In genomic region chr22:26660961-26661578, GRCh38 we compare ENCODE assay signal across 15 cellular contexts. TPM values are rescaled to one million over a fixed set of nuclear protein-coding genes. Genes with fewer than 3 reads are reported as not detected.
DNase-seq lines count a peak whose midpoint lies in the region; ATAC-seq and TF ChIP-seq lines count a peak whose summit lies in the region.
"Had no signal": no experiment of that assay in that cellular context is flagged by ENCODE, and none has a peak within 500 bp of the region (broad histone marks: within the 10 kb centered on the region; RNA-seq: fewer than 3 reads in every experiment).

No MANE protein-coding gene starts in this region.

- ATAC-seq in upper lobe of right lung = no peak
- no peak for ATAC-seq in heart left ventricle
- ATAC-seq: left lobe of liver had no signal

- H3K36me3 ChIP-seq in neuron (ENCODE audit: insufficient read depth, low read length) = peaks cover 25% of the 10 kb centered on the region
- H3K36me3 ChIP-seq in upper lobe of right lung = no peaks in the 10 kb centered on the region
- no peaks in the 10 kb centered on the region for H3K36me3 ChIP-seq in heart left ventricle
- H3K36me3 ChIP-seq: upper lobe of left lung had no signal

- no peak overlapping the region for H2AFZ ChIP-seq in neuron (ENCODE audit: low read depth, low read length)
- H2AFZ ChIP-seq: GM23248 had no signal

- TF ChIP-seq POLR2A in heart left ventricle (IDR thresholded peaks at IDR 0.05) = no peak

- TF ChIP-seq CTCF in upper lobe of right lung (IDR thresholded peaks at IDR 0.05) (no peak), heart left ventricle (IDR thresholded peaks at IDR 0.05) (no peak)

- peak; percentile 28 for DNase-seq in NCI-H510A treated with DMSO at 0.1 percent for 48 hours (lab: John Stamatoyannopoulos, UW)
- DNase-seq in NCI-H510A (lab: John Stamatoyannopoulos, UW) = no peak
- DNase-seq in activated T-helper 1 cell treated with anti-CD3 and anti-CD28 coated beads, Interleukin-12 subunit alpha, Interleukin-12 subunit beta, Interleukin-2, Interleukin-4 antibody, amounts not matched to agents 30 ng/mL and 10 ng/mL and 1 ng/mL, durations not matched to agents 14 hours and 24 hours and 36 hours (ENCODE audit: low spot score) = no peak
- no peak for DNase-seq in AG08395 (ENCODE audit: low spot score)
- no peak for DNase-seq in upper lobe of right lung
- no peak for DNase-seq in heart left ventricle
- DNase-seq: DND-41, GM23248, NCI-H187 treated with DMSO at 0.1 percent for 48 hours, nephron progenitor cell, upper lobe of left lung had no signal

- H3K27me3 ChIP-seq in neuron (ENCODE audit: insufficient read depth, low read length) (no peaks in the 10 kb centered on the region), upper lobe of right lung (peaks cover 34% of the 10 kb centered on the region), heart left ventricle (peaks cover 20 to 70% (median 36%) of the 10 kb centered on the region in 9 donors)

- intact Hi-C loops in activated T-helper 1 cell treated with anti-CD3 and anti-CD28 coated beads, Interleukin-12 subunit alpha, Interleukin-12 subunit beta, Interleukin-2, Interleukin-4 antibody, amounts not matched to agents 30 ng/mL and 10 ng/mL and 1 ng/mL, durations not matched to agents 14 hours and 24 hours and 36 hours (cut with micrococcal nuclease) = loop anchor here (10.0 kb wide), 1 partner anchor 906 kb away; no protein-coding TSS in a partner anchor
- intact Hi-C loops in upper lobe of right lung (cut with DNase I) (no loop called here), heart left ventricle (cut with DNase I) (loop anchor here in 2 of 10 donors (10.0 kb wide), 2 partner anchors 266 to 296 kb away; no protein-coding TSS in a partner anchor)

- peaks cover 2% of the 10 kb centered on the region for H3K36me3 Mint-ChIP-seq in IgD-negative memory B cell
- H3K36me3 Mint-ChIP-seq in activated T-helper 1 cell treated with anti-CD3 and anti-CD28 coated beads, Interleukin-12 subunit alpha, Interleukin-12 subunit beta, Interleukin-2, Interleukin-4 antibody, amounts not matched to agents 30 ng/mL and 10 ng/mL and 1 ng/mL, durations not matched to agents 14 hours and 24 hours and 36 hours (ENCODE audit: low read depth) = peaks cover 29% of the 10 kb centered on the region

- H3K4me1 ChIP-seq in neuron (ENCODE audit: insufficient read depth, low read length) (peaks cover 46% of the 10 kb centered on the region), upper lobe of right lung (peaks cover 21% of the 10 kb centered on the region), heart left ventricle (peaks cover 3 to 32% (median 21%) of the 10 kb centered on the region in 12 donors)

- H3K4me3 ChIP-seq in neuron (ENCODE audit: low read length) (peak overlapping the region; percentile 31), upper lobe of right lung (no peak overlapping the region), heart left ventricle (no peak overlapping the region)
- H3K4me3 ChIP-seq: GM23248, upper lobe of left lung had no signal

- peak overlapping the region in 2 of 3 donors; percentile 34 to 39 for H3K27ac Mint-ChIP-seq in IgD-negative memory B cell
- peak overlapping the region; percentile 27 for H3K27ac Mint-ChIP-seq in activated T-helper 1 cell treated with anti-CD3 and anti-CD28 coated beads, Interleukin-12 subunit alpha, Interleukin-12 subunit beta, Interleukin-2, Interleukin-4 antibody, amounts not matched to agents 30 ng/mL and 10 ng/mL and 1 ng/mL, durations not matched to agents 14 hours and 24 hours and 36 hours
- H3K27ac Mint-ChIP-seq: nephron progenitor cell had no signal

- WGBS in heart left ventricle, 4 donors = 77 to 80% (median 78%) methylated on average over 7 of the region's 7 CpGs

- no peaks in the 10 kb centered on the region for H3K9me3 ChIP-seq in neuron (ENCODE audit: low read length)
- H3K9me3 ChIP-seq in upper lobe of right lung = no peaks in the 10 kb centered on the region
- H3K9me3 ChIP-seq in heart left ventricle = no peaks in the 10 kb centered on the region
- H3K9me3 ChIP-seq: upper lobe of left lung had no signal

- H3K27ac ChIP-seq in upper lobe of right lung (no peak overlapping the region), heart left ventricle (no peak overlapping the region)
- H3K27ac ChIP-seq: GM23248, upper lobe of left lung had no signal

- H3K4me3 Mint-ChIP-seq in IgD-negative memory B cell = peak overlapping the region in 2 of 4 donors; percentile 46 to 74
- H3K4me3 Mint-ChIP-seq in activated T-helper 1 cell treated with anti-CD3 and anti-CD28 coated beads, Interleukin-12 subunit alpha, Interleukin-12 subunit beta, Interleukin-2, Interleukin-4 antibody, amounts not matched to agents 30 ng/mL and 10 ng/mL and 1 ng/mL, durations not matched to agents 14 hours and 24 hours and 36 hours = peak overlapping the region; percentile 39

- H3K9me3 Mint-ChIP-seq in IgD-negative memory B cell = no peaks in the 10 kb centered on the region
- H3K9me3 Mint-ChIP-seq in activated T-helper 1 cell treated with anti-CD3 and anti-CD28 coated beads, Interleukin-12 subunit alpha, Interleukin-12 subunit beta, Interleukin-2, Interleukin-4 antibody, amounts not matched to agents 30 ng/mL and 10 ng/mL and 1 ng/mL, durations not matched to agents 14 hours and 24 hours and 36 hours = no peaks in the 10 kb centered on the region
- H3K9me3 Mint-ChIP-seq: nephron progenitor cell had no signal

- H3K4me1 Mint-ChIP-seq in IgD-negative memory B cell = peaks cover 43 to 73% (median 59%) of the 10 kb centered on the region in 3 donors
- H3K4me1 Mint-ChIP-seq in activated T-helper 1 cell treated with anti-CD3 and anti-CD28 coated beads, Interleukin-12 subunit alpha, Interleukin-12 subunit beta, Interleukin-2, Interleukin-4 antibody, amounts not matched to agents 30 ng/mL and 10 ng/mL and 1 ng/mL, durations not matched to agents 14 hours and 24 hours and 36 hours (ENCODE audit: low read depth) = peaks cover 67% of the 10 kb centered on the region

- H3K27me3 Mint-ChIP-seq in IgD-negative memory B cell = peaks cover 8% of the 10 kb centered on the region
- H3K27me3 Mint-ChIP-seq in activated T-helper 1 cell treated with anti-CD3 and anti-CD28 coated beads, Interleukin-12 subunit alpha, Interleukin-12 subunit beta, Interleukin-2, Interleukin-4 antibody, amounts not matched to agents 30 ng/mL and 10 ng/mL and 1 ng/mL, durations not matched to agents 14 hours and 24 hours and 36 hours (ENCODE audit: insufficient read depth) = no peaks in the 10 kb centered on the region

RNA-seq across cellular contexts. Expression of gene MIAT, which starts 3.7 kb away (rescaled TPM):
- polyA plus RNA-seq in IgD-negative memory B cell (0.93 TPM), heart left ventricle (under 1 TPM; 0.15 to 0.46 TPM)
- 37.9 and 39.8 TPM in 2 replicates for total RNA-seq in activated T-helper 1 cell treated with anti-CD3 and anti-CD28 coated beads, Interleukin-12 subunit alpha, Interleukin-12 subunit beta, Interleukin-2, Interleukin-4 antibody, amounts not matched to agents 30 ng/mL and 10 ng/mL and 1 ng/mL, durations not matched to agents 14 hours and 24 hours and 36 hours
- total RNA-seq in upper lobe of right lung (6.1 TPM), heart left ventricle (1 to 10 TPM in 1 of 9 donors, under 1 TPM in 8; 0.12 to 2.7 (median 0.47) TPM)

RNA-seq across cellular contexts. Expression of gene CRYBA4, which starts 39.3 kb away (rescaled TPM):
- not detected for polyA plus RNA-seq in IgD-negative memory B cell
- not detected in 2 replicates for total RNA-seq in activated T-helper 1 cell treated with anti-CD3 and anti-CD28 coated beads, Interleukin-12 subunit alpha, Interleukin-12 subunit beta, Interleukin-2, Interleukin-4 antibody, amounts not matched to agents 30 ng/mL and 10 ng/mL and 1 ng/mL, durations not matched to agents 14 hours and 24 hours and 36 hours
- total RNA-seq in upper lobe of right lung = not detected
- not detected for total RNA-seq in heart left ventricle
- polyA plus RNA-seq in heart left ventricle = not detected
- total RNA-seq: glomerular endothelial cell, GM23248, left lobe of liver, upper lobe of left lung had no signal
- polyA plus RNA-seq: GM23248 had no signal

RNA-seq across cellular contexts. Expression of gene CRYBB1, which starts 43.2 kb away (rescaled TPM):
- polyA plus RNA-seq in IgD-negative memory B cell (1.0 TPM), heart left ventricle (under 1 TPM; 0.23 to 0.42 TPM)
- total RNA-seq in activated T-helper 1 cell treated with anti-CD3 and anti-CD28 coated beads, Interleukin-12 subunit alpha, Interleukin-12 subunit beta, Interleukin-2, Interleukin-4 antibody, amounts not matched to agents 30 ng/mL and 10 ng/mL and 1 ng/mL, durations not matched to agents 14 hours and 24 hours and 36 hours = not detected in 2 replicates
- total RNA-seq in upper lobe of right lung (0.55 TPM), heart left ventricle (1 to 10 TPM in 2 of 9 donors, under 1 TPM in 4, not detected in 3; 0.19 to 3.2 (median 0.43) TPM)
- total RNA-seq: glomerular endothelial cell, GM23248, left lobe of liver had no signal
- polyA plus RNA-seq: GM23248 had no signal
